In genomic region chr11:122977455-122978302, GRCh38 we compare ENCODE assay signal across 15 cellular contexts. TPM values are rescaled to one million over a fixed set of nuclear protein-coding genes. Genes with fewer than 3 reads are reported as not detected.
DNase-seq lines count a peak whose midpoint lies in the region; ATAC-seq and TF ChIP-seq lines count a peak whose summit lies in the region.
"Had no signal": no experiment of that assay in that cellular context is flagged by ENCODE, and none has a peak within 500 bp of the region (broad histone marks: within the 10 kb centered on the region; RNA-seq: fewer than 3 reads in every experiment).

No MANE protein-coding gene starts in this region.

- no peak for TF ChIP-seq CTCF in nephron progenitor cell (IDR thresholded peaks at IDR 0.05)

- H3K36me3 Mint-ChIP-seq in nephron progenitor cell (ENCODE audit: low read depth): no peaks in the 10 kb centered on the region

- H3K9me3 ChIP-seq in GM23248 (ENCODE audit: low read depth): no peaks in the 10 kb centered on the region
- H3K9me3 ChIP-seq in ectodermal cell (ENCODE audit: control insufficient read depth, low read length): no peaks in the 10 kb centered on the region
- H3K9me3 ChIP-seq: prostate gland, uterus had no signal

- H3K27me3 ChIP-seq in GM23248 (replicated peaks; ENCODE audit: insufficient read depth) (peaks cover 97% of the 10 kb centered on the region), ectodermal cell (ENCODE audit: control insufficient read depth, insufficient read depth, low read length, poor library complexity, severe bottlenecking) (peaks cover 100% of the 10 kb centered on the region)

- H2AFZ ChIP-seq in GM23248: 0 out of 2 replicates have a peak overlapping the region, but pooled peaks have one; percentile 27

- no peaks in the 10 kb centered on the region for H3K79me2 ChIP-seq in GM23248 (ENCODE audit: insufficient read depth)

- no peak overlapping the region for H3K27ac Mint-ChIP-seq in nephron progenitor cell

- no peaks in the 10 kb centered on the region for H3K4me1 ChIP-seq in GM23248 (ENCODE audit: insufficient read depth)
- H3K4me1 ChIP-seq in ectodermal cell (ENCODE audit: control insufficient read depth, insufficient read depth, low read length): peaks cover 19% of the 10 kb centered on the region
- H3K4me1 ChIP-seq: prostate gland, uterus had no signal

- in situ Hi-C loops in GM23248 (cut with MboI): no loop called here

- ATAC-seq in left lobe of liver: no peak

- H3K27ac ChIP-seq in GM23248 (no peak overlapping the region), ectodermal cell (ENCODE audit: insufficient read depth, low read depth, low read length, poor library complexity, severe bottlenecking) (no peak overlapping the region)
- H3K27ac ChIP-seq: KMS-11, prostate gland, uterus had no signal

- H3K36me3 ChIP-seq in GM23248 (ENCODE audit: low read depth): no peaks in the 10 kb centered on the region
- H3K36me3 ChIP-seq in ectodermal cell (ENCODE audit: control insufficient read depth, insufficient read depth, low read length): no peaks in the 10 kb centered on the region
- H3K36me3 ChIP-seq: prostate gland, uterus had no signal

- H3K4me1 Mint-ChIP-seq in nephron progenitor cell: peaks cover 29% of the 10 kb centered on the region

- no peaks in the 10 kb centered on the region for H3K9me2 ChIP-seq in GM23248 (ENCODE audit: insufficient read depth)

- no peaks in the 10 kb centered on the region for H3F3A ChIP-seq in GM23248 (ENCODE audit: insufficient read depth)

- DNase-seq in DMS53 (lab: John Stamatoyannopoulos, UW): peak; percentile 35
- no peak for DNase-seq in DMS53 treated with DMSO at 0.1 percent for 48 hours (lab: John Stamatoyannopoulos, UW; ENCODE audit: unreplicated experiment)
- DNase-seq in GM23248: peak; percentile 18
- peak; percentile 59 for DNase-seq in nephron progenitor cell
- DNase-seq in activated gamma-delta T cell (lab: John Stamatoyannopoulos, UW): no peak
- no peak for DNase-seq in left lobe of liver (ENCODE audit: low spot score)
- no peak for DNase-seq in NCI-H146 (lab: John Stamatoyannopoulos, UW)
- DNase-seq: EL, GOT3, uterus had no signal

- H4K20me1 ChIP-seq in GM23248 (ENCODE audit: insufficient read depth): no peaks in the 10 kb centered on the region

- H3K4me2 ChIP-seq in GM23248 (ENCODE audit: unreplicated experiment): no peak overlapping the region
- H3K4me2 ChIP-seq: KMS-11 had no signal

- no peak overlapping the region for H3K9ac ChIP-seq in GM23248
- H3K9ac ChIP-seq: KMS-11 had no signal

- peak overlapping the region; percentile 81 for H3K4me3 Mint-ChIP-seq in nephron progenitor cell

- H3K27me3 Mint-ChIP-seq in nephron progenitor cell (ENCODE audit: low read depth, poor library complexity): peaks cover 100% of the 10 kb centered on the region

- H3K9me3 Mint-ChIP-seq in nephron progenitor cell: peaks cover 6% of the 10 kb centered on the region

- 4 to 7% methylated on average over 39 to 51 of the region's 52 CpGs for WGBS in GM23248 (ENCODE audit: low coverage in 1 of 2, low lambda C conversion rate in 2 of 2, missing lambda C conversion rate in 2 of 2), 2 experiments
- WGBS in ectodermal cell, 2 experiments: 4 to 5% methylated on average over 52 of the region's 52 CpGs

- H3K4me3 ChIP-seq in GM23248 (0 out of 2 replicates have a peak overlapping the region, but pooled peaks have one; percentile 41), ectodermal cell (ENCODE audit: insufficient read depth, low read depth, low read length) (peak overlapping the region; percentile 4)
- H3K4me3 ChIP-seq: prostate gland, uterus had no signal

RNA-seq across cellular contexts. Expression of gene BSX, which starts 4.0 kb away (rescaled TPM):
- not detected in 2 replicates for total RNA-seq in GM23248 (2014; rRNA removed; shearing (Covaris generic))
- polyA plus RNA-seq in GM23248 (2016; fragmentation: Nextera tagmentation; extraction: Ambion mirVana): not detected in 2 replicates
- polyA plus RNA-seq in ectodermal cell (2013, experiment 1 of 4): not detected
- not detected for polyA plus RNA-seq in ectodermal cell (2013, experiment 2 of 4)
- polyA plus RNA-seq in ectodermal cell (2013, experiment 3 of 4): not detected
- polyA plus RNA-seq in ectodermal cell (2013, experiment 4 of 4): not detected
- total RNA-seq in left lobe of liver: not detected
- total RNA-seq: A172, epithelial cell of proximal tubule, prostate gland, uterus had no signal

Comparison
In these comparisons a context has a peak if more than half of its experiments do, and no peak if none do; other contexts are left out.
1. DNase-seq: peak in DMS53 (single experiment), GM23248 (single experiment) and nephron progenitor cell (single experiment); none in DMS53 treated with DMSO at 0.1 percent for 48 hours (single experiment), activated gamma-delta T cell (single experiment), left lobe of liver (single experiment) and NCI-H146 (single experiment).